In the genomic region with DNA sequence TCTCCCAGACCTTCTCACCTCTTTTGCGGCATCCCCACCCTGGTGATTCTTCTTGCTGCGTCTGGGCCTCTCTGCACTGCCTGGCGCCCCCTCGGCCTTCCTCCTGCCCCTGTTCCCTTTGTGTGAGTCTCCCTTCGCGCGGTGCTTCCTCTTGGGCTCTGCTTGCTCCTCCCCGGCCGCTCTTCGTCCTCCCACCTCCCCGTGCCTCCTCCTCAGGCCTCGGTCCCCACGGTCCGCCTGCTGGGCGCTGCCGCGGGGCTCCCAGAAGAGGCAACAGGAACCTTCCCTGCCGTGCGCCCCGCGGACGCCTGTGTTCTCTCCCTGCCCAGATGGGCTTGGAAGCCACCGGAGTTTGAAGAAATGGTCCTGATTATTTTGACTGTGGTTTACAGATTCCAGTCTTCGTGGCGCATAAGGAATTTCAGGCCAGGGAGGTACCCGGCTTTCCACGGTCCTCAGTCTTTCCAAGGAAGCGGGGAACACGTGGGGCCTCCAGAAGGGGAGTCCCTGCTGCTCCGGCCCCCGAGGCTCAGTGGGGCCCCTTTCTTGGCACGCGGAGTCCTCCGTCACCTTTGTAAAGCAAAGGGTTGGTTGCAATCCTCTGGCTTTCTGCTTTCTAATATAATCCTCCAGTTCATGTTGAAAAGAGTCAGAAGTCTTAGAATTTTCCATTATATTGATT, we compare ENCODE assay signal across 18 cellular contexts. TPM values are rescaled to one million over a fixed set of nuclear protein-coding genes. Genes with fewer than 3 reads are reported as not detected.
DNase-seq lines count a peak whose midpoint lies in the region; ATAC-seq and TF ChIP-seq lines count a peak whose summit lies in the region.
"Had no signal": no experiment of that assay in that cellular context is flagged by ENCODE, and none has a peak within 500 bp of the region (broad histone marks: within the 10 kb centered on the region; RNA-seq: fewer than 3 reads in every experiment).

No MANE protein-coding gene starts in this region.

- TF ChIP-seq CTCF in endothelial cell (IDR thresholded peaks at IDR 0.05; ENCODE audit: unreplicated experiment) (no peak), GM10248 (IDR thresholded peaks at IDR 0.05; ENCODE audit: control extremely low read depth, extremely low read depth, low read depth, missing control alignments) (no peak)

- POLR2A ChIA-PET in GM10248 (lab: Yijun Ruan, JAX): no interaction called here

- H3K36me3 Mint-ChIP-seq in endothelial cell (ENCODE audit: low read depth, unreplicated experiment): no peaks in the 10 kb centered on the region
- no peaks in the 10 kb centered on the region for H3K36me3 Mint-ChIP-seq in stimulated activated naive B cell treated with anti-CD40 and anti-IgM and Interleukin-4, amounts not matched to agents 10 μg/mL and 1 μg/mL and 100 μg/mL, for 72 hours
- no peaks in the 10 kb centered on the region for H3K36me3 Mint-ChIP-seq in effector memory CD8-positive, alpha-beta T cell (ENCODE audit: insufficient read depth)

- ATAC-seq in Right ventricle myocardium inferior (peak; percentile 42), left cardiac atrium (no peak), GM19035 (IDR thresholded peaks at IDR 0.05; ENCODE audit: unreplicated experiment) (no peak)
- peak in 1 of 2 donors; percentile 8 for ATAC-seq in stimulated activated naive B cell treated with anti-CD40 and anti-IgM and Interleukin-4, amounts not matched to agents 10 μg/mL and 1 μg/mL and 100 μg/mL, for 72 hours (replicated peaks)
- no peak for ATAC-seq in effector memory CD8-positive, alpha-beta T cell (replicated peaks)
- ATAC-seq: A549; activated CD8-positive, alpha-beta T cell treated with anti-CD3 and anti-CD28 coated beads, Interleukin-2, amount 10 ng/mL, durations not matched to agents 7 days and 5 days; body of pancreas; left lung had no signal

- H3K27me3 Mint-ChIP-seq in endothelial cell (ENCODE audit: unreplicated experiment): peaks cover 4% of the 10 kb centered on the region
- H3K27me3 Mint-ChIP-seq in stimulated activated naive B cell treated with anti-CD40 and anti-IgM and Interleukin-4, amounts not matched to agents 10 μg/mL and 1 μg/mL and 100 μg/mL, for 72 hours: no peaks in the 10 kb centered on the region
- H3K27me3 Mint-ChIP-seq in effector memory CD8-positive, alpha-beta T cell: peaks cover 0 to 7% of the 10 kb centered on the region in 2 donors

- no peak overlapping the region for H3K4me3 Mint-ChIP-seq in endothelial cell (ENCODE audit: unreplicated experiment)
- peak overlapping the region; percentile 44 to 63 for H3K4me3 Mint-ChIP-seq in stimulated activated naive B cell treated with anti-CD40 and anti-IgM and Interleukin-4, amounts not matched to agents 10 μg/mL and 1 μg/mL and 100 μg/mL, for 72 hours
- no peak overlapping the region for H3K4me3 Mint-ChIP-seq in effector memory CD8-positive, alpha-beta T cell
- H3K4me3 Mint-ChIP-seq: activated CD8-positive, alpha-beta T cell treated with anti-CD3 and anti-CD28 coated beads, Interleukin-2, amount 10 ng/mL, durations not matched to agents 7 days and 5 days had no signal

- peak; percentile 68 for DNase-seq in Right ventricle myocardium inferior (ENCODE audit: missing footprints)
- no peak for DNase-seq in left cardiac atrium
- DNase-seq in endothelial cell (ENCODE audit: low spot score): peak; percentile 17
- DNase-seq in mesenteric fat pad (ENCODE audit: low spot score): peak; percentile 88
- DNase-seq in stimulated activated naive B cell treated with anti-CD40 and anti-IgM and Interleukin-4, amounts not matched to agents 10 μg/mL and 1 μg/mL and 100 μg/mL, for 72 hours: no peak
- DNase-seq in effector memory CD8-positive, alpha-beta T cell: no peak
- no peak for DNase-seq in GM10248 (ENCODE audit: extremely low spot score)
- DNase-seq: activated CD8-positive, alpha-beta T cell treated with anti-CD3 and anti-CD28 coated beads, Interleukin-2, amount 10 ng/mL, durations not matched to agents 7 days and 5 days; body of pancreas; effector CD8-positive, alpha-beta T cell; MM.1S; SIG-M5; stimulated activated CD4-positive, alpha-beta T cell treated with anti-CD3 and anti-CD28 coated beads, Interleukin-12 subunit alpha, Interleukin-12 subunit beta, amount 100 ng/mL, for 4 hours had no signal

- intact Hi-C loops in Right ventricle myocardium inferior (cut with DNase I) (no loop called here), left cardiac atrium (cut with DNase I) (loop anchor here in 1 of 2 donors (5.0 kb wide), 1 partner anchor 159 kb away; no protein-coding TSS in a partner anchor)

- no peaks in the 10 kb centered on the region for H3K4me1 Mint-ChIP-seq in endothelial cell (ENCODE audit: unreplicated experiment)
- peaks cover 11 to 27% of the 10 kb centered on the region in 2 donors for H3K4me1 Mint-ChIP-seq in stimulated activated naive B cell treated with anti-CD40 and anti-IgM and Interleukin-4, amounts not matched to agents 10 μg/mL and 1 μg/mL and 100 μg/mL, for 72 hours
- peaks cover 2 to 5% of the 10 kb centered on the region in 2 donors for H3K4me1 Mint-ChIP-seq in effector memory CD8-positive, alpha-beta T cell (ENCODE audit: low read depth in 2 of 2)

- no peaks in the 10 kb centered on the region for H3K9me3 Mint-ChIP-seq in endothelial cell (ENCODE audit: unreplicated experiment)
- H3K9me3 Mint-ChIP-seq in stimulated activated naive B cell treated with anti-CD40 and anti-IgM and Interleukin-4, amounts not matched to agents 10 μg/mL and 1 μg/mL and 100 μg/mL, for 72 hours: no peaks in the 10 kb centered on the region
- no peaks in the 10 kb centered on the region for H3K9me3 Mint-ChIP-seq in effector memory CD8-positive, alpha-beta T cell
- H3K9me3 Mint-ChIP-seq: activated T-helper 2 cell treated with anti-CD3 and anti-CD28 coated beads, Interferon-gamma antibody, Interleukin-2, Interleukin-4, amounts not matched to agents 10 μg/mL and 5 μg/mL and 100 μg/mL, durations not matched to agents 14 hours and 24 hours and 36 hours had no signal

- no peak overlapping the region for H3K27ac Mint-ChIP-seq in endothelial cell (ENCODE audit: unreplicated experiment)
- peak overlapping the region; percentile 2 for H3K27ac Mint-ChIP-seq in stimulated activated naive B cell treated with anti-CD40 and anti-IgM and Interleukin-4, amounts not matched to agents 10 μg/mL and 1 μg/mL and 100 μg/mL, for 72 hours
- H3K27ac Mint-ChIP-seq in effector memory CD8-positive, alpha-beta T cell: no peak overlapping the region
- H3K27ac Mint-ChIP-seq: activated CD8-positive, alpha-beta T cell treated with anti-CD3 and anti-CD28 coated beads, Interleukin-2, amount 10 ng/mL, durations not matched to agents 7 days and 5 days; activated T-helper 2 cell treated with anti-CD3 and anti-CD28 coated beads, Interferon-gamma antibody, Interleukin-2, Interleukin-4, amounts not matched to agents 10 μg/mL and 5 μg/mL and 100 μg/mL, durations not matched to agents 14 hours and 24 hours and 36 hours had no signal

- CTCF ChIA-PET in GM10248 (lab: Yijun Ruan, JAX): interaction anchor here (1.4 kb wide), 1 partner anchor 13 kb away, joined by 9 read pairs; the partner anchor contains the start of gene RNU2-63P

RNA-seq across cellular contexts. Expression of gene RNU2-63P, which starts 13.1 kb away (rescaled TPM):
- not detected for total RNA-seq in Right ventricle myocardium inferior
- total RNA-seq in left cardiac atrium: 1 to 10 TPM in 1 of 2 donors, not detected in 1; 2.4 TPM
- 6.9 TPM for total RNA-seq in endothelial cell (ENCODE audit: unreplicated experiment)
- total RNA-seq in mesenteric fat pad: 7.5 TPM
- total RNA-seq: body of pancreas, HT-29, left lung had no signal

RNA-seq across cellular contexts. Expression of gene KRCC1, which starts 52.4 kb away (rescaled TPM):
- total RNA-seq in Right ventricle myocardium inferior: 23.8 TPM
- 10 to 100 TPM; 20.5 to 21.5 TPM for total RNA-seq in left cardiac atrium
- 18.0 TPM for total RNA-seq in endothelial cell (ENCODE audit: unreplicated experiment)
- 18.7 TPM for total RNA-seq in mesenteric fat pad

Comparison
In these comparisons a context has a peak if more than half of its experiments do, and no peak if none do; other contexts are left out.
1. DNase-seq: peak in Right ventricle myocardium inferior (single experiment), endothelial cell (single experiment) and mesenteric fat pad (single experiment); none in left cardiac atrium (single experiment), stimulated activated naive B cell treated with anti-CD40 and anti-IgM and Interleukin-4, amounts not matched to agents 10 μg/mL and 1 μg/mL and 100 μg/mL, for 72 hours (single experiment), effector memory CD8-positive, alpha-beta T cell (0 of 3) and GM10248 (single experiment).
2. H3K4me3 Mint-ChIP-seq: peak in stimulated activated naive B cell treated with anti-CD40 and anti-IgM and Interleukin-4, amounts not matched to agents 10 μg/mL and 1 μg/mL and 100 μg/mL, for 72 hours (2 of 2); none in endothelial cell (single experiment) and effector memory CD8-positive, alpha-beta T cell (0 of 2).